1 cellular context compared by ENCODE assay signal in genomic region chr11:76376746-76377558, GRCh38.
TF ChIP-seq lines count a peak whose summit lies in the region.

No MANE protein-coding gene starts in this region.

TF ChIP-seq in GM12878, 131 proteins besides CTCF, POLR2A, EP300 and RAD21 (continued from another document and continues in another):
- TF ChIP-seq, protein P1, sequence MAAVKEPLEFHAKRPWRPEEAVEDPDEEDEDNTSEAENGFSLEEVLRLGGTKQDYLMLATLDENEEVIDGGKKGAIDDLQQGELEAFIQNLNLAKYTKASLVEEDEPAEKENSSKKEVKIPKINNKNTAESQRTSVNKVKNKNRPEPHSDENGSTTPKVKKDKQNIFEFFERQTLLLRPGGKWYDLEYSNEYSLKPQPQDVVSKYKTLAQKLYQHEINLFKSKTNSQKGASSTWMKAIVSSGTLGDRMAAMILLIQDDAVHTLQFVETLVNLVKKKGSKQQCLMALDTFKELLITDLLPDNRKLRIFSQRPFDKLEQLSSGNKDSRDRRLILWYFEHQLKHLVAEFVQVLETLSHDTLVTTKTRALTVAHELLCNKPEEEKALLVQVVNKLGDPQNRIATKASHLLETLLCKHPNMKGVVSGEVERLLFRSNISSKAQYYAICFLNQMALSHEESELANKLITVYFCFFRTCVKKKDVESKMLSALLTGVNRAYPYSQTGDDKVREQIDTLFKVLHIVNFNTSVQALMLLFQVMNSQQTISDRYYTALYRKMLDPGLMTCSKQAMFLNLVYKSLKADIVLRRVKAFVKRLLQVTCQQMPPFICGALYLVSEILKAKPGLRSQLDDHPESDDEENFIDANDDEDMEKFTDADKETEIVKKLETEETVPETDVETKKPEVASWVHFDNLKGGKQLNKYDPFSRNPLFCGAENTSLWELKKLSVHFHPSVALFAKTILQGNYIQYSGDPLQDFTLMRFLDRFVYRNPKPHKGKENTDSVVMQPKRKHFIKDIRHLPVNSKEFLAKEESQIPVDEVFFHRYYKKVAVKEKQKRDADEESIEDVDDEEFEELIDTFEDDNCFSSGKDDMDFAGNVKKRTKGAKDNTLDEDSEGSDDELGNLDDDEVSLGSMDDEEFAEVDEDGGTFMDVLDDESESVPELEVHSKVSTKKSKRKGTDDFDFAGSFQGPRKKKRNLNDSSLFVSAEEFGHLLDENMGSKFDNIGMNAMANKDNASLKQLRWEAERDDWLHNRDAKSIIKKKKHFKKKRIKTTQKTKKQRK (IDR thresholded peaks at IDR 0.05; ENCODE audit: low read depth, low read length), result no peak
- TF ChIP-seq CREB1 (IDR thresholded peaks at IDR 0.05; ENCODE audit: low read depth) (peak; percentile 30; the same call in 1 of the 2 replicates), ATF7 (IDR thresholded peaks at IDR 0.05; ENCODE audit: low read depth) (no peak), CEBPB (IDR thresholded peaks at IDR 0.05; ENCODE audit: borderline replicate concordance in 1 of 2, low read depth in 2 of 2, low read length in 2 of 2) (peak in 1 of 2 experiments; percentile 68; a peak in 2 of 4 replicates), ATF3 (IDR thresholded peaks at IDR 0.05; ENCODE audit: borderline replicate concordance, extremely low read depth, low read depth, low read length) (no peak), PML (IDR thresholded peaks at IDR 0.05; ENCODE audit: low read length) (no peak), SUZ12 (IDR thresholded peaks at IDR 0.05; ENCODE audit: unreplicated experiment) (no peak), SMAD1 (IDR thresholded peaks at IDR 0.05; ENCODE audit: low read depth, partially characterized antibody) (no peak), CHD1 (IDR thresholded peaks at IDR 0.05; ENCODE audit: low read depth, low read length) (no peak), SREBF2 (IDR thresholded peaks at IDR 0.05; ENCODE audit: low read length) (no peak), RCOR1 (conservative IDR thresholded peaks at IDR 0.05; ENCODE audit: low read depth, low read length) (no peak), CBX5 (IDR thresholded peaks at IDR 0.05; ENCODE audit: low read depth) (no peak), E4F1 (IDR thresholded peaks at IDR 0.05; ENCODE audit: borderline replicate concordance, partially characterized antibody) (no peak), NFXL1 (IDR thresholded peaks at IDR 0.05; ENCODE audit: borderline replicate concordance) (no peak), SRF (IDR thresholded peaks at IDR 0.05; ENCODE audit: low read depth in 2 of 2, low read length in 2 of 2) (peak; percentile 30 to 78), YY1 (IDR thresholded peaks at IDR 0.05; ENCODE audit: low read depth, low read length) (no peak), IRF5 (IDR thresholded peaks at IDR 0.05; ENCODE audit: borderline replicate concordance) (no peak), MEF2A (IDR thresholded peaks at IDR 0.05; ENCODE audit: insufficient read depth, low read depth, low read length) (peak; percentile 81), ZZZ3 (IDR thresholded peaks at IDR 0.05; ENCODE audit: control insufficient read depth, insufficient read length, low read depth) (no peak), STAT3 (IDR thresholded peaks at IDR 0.05; ENCODE audit: low read depth, low read length) (no peak), MYC (IDR thresholded peaks at IDR 0.05; ENCODE audit: insufficient read depth, insufficient read length, insufficient replicate concordance, low read length, severe bottlenecking) (no peak), FOS (IDR thresholded peaks at IDR 0.05; ENCODE audit: borderline replicate concordance, extremely low read depth, insufficient read length) (no peak), HSF1 (IDR thresholded peaks at IDR 0.05; ENCODE audit: low read depth, low read length) (no peak), ZNF274 (IDR thresholded peaks at IDR 0.05; ENCODE audit: insufficient read depth, insufficient read length) (no peak)
- TF ChIP-seq, protein P2, sequence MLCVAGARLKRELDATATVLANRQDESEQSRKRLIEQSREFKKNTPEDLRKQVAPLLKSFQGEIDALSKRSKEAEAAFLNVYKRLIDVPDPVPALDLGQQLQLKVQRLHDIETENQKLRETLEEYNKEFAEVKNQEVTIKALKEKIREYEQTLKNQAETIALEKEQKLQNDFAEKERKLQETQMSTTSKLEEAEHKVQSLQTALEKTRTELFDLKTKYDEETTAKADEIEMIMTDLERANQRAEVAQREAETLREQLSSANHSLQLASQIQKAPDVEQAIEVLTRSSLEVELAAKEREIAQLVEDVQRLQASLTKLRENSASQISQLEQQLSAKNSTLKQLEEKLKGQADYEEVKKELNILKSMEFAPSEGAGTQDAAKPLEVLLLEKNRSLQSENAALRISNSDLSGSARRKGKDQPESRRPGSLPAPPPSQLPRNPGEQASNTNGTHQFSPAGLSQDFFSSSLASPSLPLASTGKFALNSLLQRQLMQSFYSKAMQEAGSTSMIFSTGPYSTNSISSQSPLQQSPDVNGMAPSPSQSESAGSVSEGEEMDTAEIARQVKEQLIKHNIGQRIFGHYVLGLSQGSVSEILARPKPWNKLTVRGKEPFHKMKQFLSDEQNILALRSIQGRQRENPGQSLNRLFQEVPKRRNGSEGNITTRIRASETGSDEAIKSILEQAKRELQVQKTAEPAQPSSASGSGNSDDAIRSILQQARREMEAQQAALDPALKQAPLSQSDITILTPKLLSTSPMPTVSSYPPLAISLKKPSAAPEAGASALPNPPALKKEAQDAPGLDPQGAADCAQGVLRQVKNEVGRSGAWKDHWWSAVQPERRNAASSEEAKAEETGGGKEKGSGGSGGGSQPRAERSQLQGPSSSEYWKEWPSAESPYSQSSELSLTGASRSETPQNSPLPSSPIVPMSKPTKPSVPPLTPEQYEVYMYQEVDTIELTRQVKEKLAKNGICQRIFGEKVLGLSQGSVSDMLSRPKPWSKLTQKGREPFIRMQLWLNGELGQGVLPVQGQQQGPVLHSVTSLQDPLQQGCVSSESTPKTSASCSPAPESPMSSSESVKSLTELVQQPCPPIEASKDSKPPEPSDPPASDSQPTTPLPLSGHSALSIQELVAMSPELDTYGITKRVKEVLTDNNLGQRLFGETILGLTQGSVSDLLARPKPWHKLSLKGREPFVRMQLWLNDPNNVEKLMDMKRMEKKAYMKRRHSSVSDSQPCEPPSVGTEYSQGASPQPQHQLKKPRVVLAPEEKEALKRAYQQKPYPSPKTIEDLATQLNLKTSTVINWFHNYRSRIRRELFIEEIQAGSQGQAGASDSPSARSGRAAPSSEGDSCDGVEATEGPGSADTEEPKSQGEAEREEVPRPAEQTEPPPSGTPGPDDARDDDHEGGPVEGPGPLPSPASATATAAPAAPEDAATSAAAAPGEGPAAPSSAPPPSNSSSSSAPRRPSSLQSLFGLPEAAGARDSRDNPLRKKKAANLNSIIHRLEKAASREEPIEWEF (IDR thresholded peaks at IDR 0.05; ENCODE audit: insufficient replicate concordance, low read depth, low read length), result no peak
- TF ChIP-seq, protein P3, sequence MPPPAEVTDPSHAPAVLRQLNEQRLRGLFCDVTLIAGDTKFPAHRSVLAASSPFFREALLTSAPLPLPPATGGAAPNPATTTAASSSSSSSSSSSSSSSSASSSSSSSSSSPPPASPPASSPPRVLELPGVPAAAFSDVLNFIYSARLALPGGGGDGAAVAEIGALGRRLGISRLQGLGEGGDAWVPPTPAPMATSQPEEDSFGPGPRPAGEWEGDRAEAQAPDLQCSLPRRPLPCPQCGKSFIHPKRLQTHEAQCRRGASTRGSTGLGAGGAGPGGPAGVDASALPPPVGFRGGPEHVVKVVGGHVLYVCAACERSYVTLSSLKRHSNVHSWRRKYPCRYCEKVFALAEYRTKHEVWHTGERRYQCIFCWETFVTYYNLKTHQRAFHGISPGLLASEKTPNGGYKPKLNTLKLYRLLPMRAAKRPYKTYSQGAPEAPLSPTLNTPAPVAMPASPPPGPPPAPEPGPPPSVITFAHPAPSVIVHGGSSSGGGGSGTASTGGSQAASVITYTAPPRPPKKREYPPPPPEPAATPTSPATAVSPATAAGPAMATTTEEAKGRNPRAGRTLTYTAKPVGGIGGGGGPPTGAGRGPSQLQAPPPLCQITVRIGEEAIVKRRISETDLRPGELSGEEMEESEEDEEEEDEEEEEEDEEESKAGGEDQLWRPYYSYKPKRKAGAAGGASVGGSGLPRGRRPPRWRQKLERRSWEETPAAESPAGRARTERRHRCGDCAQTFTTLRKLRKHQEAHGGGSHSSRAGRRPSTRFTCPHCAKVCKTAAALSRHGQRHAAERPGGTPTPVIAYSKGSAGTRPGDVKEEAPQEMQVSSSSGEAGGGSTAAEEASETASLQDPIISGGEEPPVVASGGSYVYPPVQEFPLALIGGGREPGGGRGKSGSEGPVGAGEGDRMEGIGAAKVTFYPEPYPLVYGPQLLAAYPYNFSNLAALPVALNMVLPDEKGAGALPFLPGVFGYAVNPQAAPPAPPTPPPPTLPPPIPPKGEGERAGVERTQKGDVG (CRISPR knock-in tag; IDR thresholded peaks at IDR 0.05), result no peak
- TF ChIP-seq, protein P4, sequence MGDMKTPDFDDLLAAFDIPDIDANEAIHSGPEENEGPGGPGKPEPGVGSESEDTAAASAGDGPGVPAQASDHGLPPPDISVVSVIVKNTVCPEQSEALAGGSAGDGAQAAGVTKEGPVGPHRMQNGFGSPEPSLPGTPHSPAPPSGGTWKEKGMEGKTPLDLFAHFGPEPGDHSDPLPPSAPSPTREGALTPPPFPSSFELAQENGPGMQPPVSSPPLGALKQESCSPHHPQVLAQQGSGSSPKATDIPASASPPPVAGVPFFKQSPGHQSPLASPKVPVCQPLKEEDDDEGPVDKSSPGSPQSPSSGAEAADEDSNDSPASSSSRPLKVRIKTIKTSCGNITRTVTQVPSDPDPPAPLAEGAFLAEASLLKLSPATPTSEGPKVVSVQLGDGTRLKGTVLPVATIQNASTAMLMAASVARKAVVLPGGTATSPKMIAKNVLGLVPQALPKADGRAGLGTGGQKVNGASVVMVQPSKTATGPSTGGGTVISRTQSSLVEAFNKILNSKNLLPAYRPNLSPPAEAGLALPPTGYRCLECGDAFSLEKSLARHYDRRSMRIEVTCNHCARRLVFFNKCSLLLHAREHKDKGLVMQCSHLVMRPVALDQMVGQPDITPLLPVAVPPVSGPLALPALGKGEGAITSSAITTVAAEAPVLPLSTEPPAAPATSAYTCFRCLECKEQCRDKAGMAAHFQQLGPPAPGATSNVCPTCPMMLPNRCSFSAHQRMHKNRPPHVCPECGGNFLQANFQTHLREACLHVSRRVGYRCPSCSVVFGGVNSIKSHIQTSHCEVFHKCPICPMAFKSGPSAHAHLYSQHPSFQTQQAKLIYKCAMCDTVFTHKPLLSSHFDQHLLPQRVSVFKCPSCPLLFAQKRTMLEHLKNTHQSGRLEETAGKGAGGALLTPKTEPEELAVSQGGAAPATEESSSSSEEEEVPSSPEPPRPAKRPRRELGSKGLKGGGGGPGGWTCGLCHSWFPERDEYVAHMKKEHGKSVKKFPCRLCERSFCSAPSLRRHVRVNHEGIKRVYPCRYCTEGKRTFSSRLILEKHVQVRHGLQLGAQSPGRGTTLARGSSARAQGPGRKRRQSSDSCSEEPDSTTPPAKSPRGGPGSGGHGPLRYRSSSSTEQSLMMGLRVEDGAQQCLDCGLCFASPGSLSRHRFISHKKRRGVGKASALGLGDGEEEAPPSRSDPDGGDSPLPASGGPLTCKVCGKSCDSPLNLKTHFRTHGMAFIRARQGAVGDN (IDR thresholded peaks at IDR 0.05), result no peak
